ENCODE assay signal across 8 cellular contexts in genomic region chr18:3606863-3607262, GRCh38.
DNase-seq lines count a peak whose midpoint lies in the region; ATAC-seq, FAIRE-seq and TF ChIP-seq lines count a peak whose summit lies in the region.
"Not testable (repeated sequence)": the region's sequence is repeated elsewhere in the genome, so short reads cannot be mapped to it uniquely, and the experiment has no call there.

No MANE protein-coding gene starts in this region.

- not testable (repeated sequence) for H3K4ac ChIP-seq in H1 (replicated peaks; ENCODE audit: insufficient read length, low read depth, low read length)

- not testable (repeated sequence) for H3K23ac ChIP-seq in H1 (ENCODE audit: insufficient read length)

- H3K4me1 Mint-ChIP-seq in T-helper 2 cell treated with Interferon-gamma antibody and Interleukin-4, amounts not matched to agents 5 μg/mL and 100 μg/mL, for 36 hours (ENCODE audit: low read depth) = peaks cover 21% of the 10 kb centered on the region
- H3K4me1 Mint-ChIP-seq in activated naive CD8-positive, alpha-beta T cell treated with anti-CD3 and anti-CD28 coated beads, Interleukin-2, amount 50 U/mL, for 24 hours = peaks cover 33% of the 10 kb centered on the region
- peaks cover 0 to 33% (median 8%) of the 10 kb centered on the region in 7 donors for H3K4me1 Mint-ChIP-seq in naive thymus-derived CD4-positive, alpha-beta T cell
- peaks cover 32% of the 10 kb centered on the region for H3K4me1 Mint-ChIP-seq in stimulated activated naive CD8-positive, alpha-beta T cell treated with anti-CD3 and anti-CD28 coated beads, Interleukin-15, Interleukin-2, amounts not matched to agents 100 ng/mL and 50 ng/mL, for 24 hours (ENCODE audit: low read depth)

- not testable (repeated sequence) for TF ChIP-seq POLR2A in H1 (IDR thresholded peaks at IDR 0.05; ENCODE audit: control extremely low read depth in 1 of 2, low read depth in 2 of 2, low read length in 2 of 2)

- H3K4me1 ChIP-seq in ACC112 (ENCODE audit: control insufficient read depth, insufficient read depth, low read length, unreplicated experiment) (peaks cover 33% of the 10 kb centered on the region), HUES64 (ENCODE audit: insufficient read depth, low read length) (peaks cover 30% of the 10 kb centered on the region), H1 (replicated peaks in 1 of 4; ENCODE audit: control insufficient read depth in 3 of 4, insufficient read depth in 4 of 4, low read length in 3 of 4) (peaks cover 4 to 15% (median 11%) of the 10 kb centered on the region in 4 experiments; a peak in 6 of 7 replicates), heart right ventricle (peaks cover 15 to 51% (median 29%) of the 10 kb centered on the region in 9 donors)
- peaks cover 32 to 38% of the 10 kb centered on the region in 2 donors for H3K4me1 ChIP-seq in naive thymus-derived CD4-positive, alpha-beta T cell (ENCODE audit: control insufficient read depth in 2 of 2, insufficient read depth in 2 of 2, low read length in 2 of 2)

- not testable (repeated sequence) for H4K8ac ChIP-seq in H1 (ENCODE audit: extremely low read depth, insufficient read depth, low read length)

- H4K91ac ChIP-seq in H1 (replicated peaks; ENCODE audit: insufficient read length, low read length) = not testable (repeated sequence)

- H3K27ac Mint-ChIP-seq in T-helper 2 cell treated with Interferon-gamma antibody and Interleukin-4, amounts not matched to agents 5 μg/mL and 100 μg/mL, for 36 hours = not testable (repeated sequence)
- peak overlapping the region; percentile 55 for H3K27ac Mint-ChIP-seq in activated naive CD8-positive, alpha-beta T cell treated with anti-CD3 and anti-CD28 coated beads, Interleukin-2, amount 50 U/mL, for 24 hours
- peak overlapping the region in 1 of 9 donors; percentile 75 for H3K27ac Mint-ChIP-seq in naive thymus-derived CD4-positive, alpha-beta T cell
- peak overlapping the region; percentile 28 for H3K27ac Mint-ChIP-seq in stimulated activated naive CD8-positive, alpha-beta T cell treated with anti-CD3 and anti-CD28 coated beads, Interleukin-15, Interleukin-2, amounts not matched to agents 100 ng/mL and 50 ng/mL, for 24 hours

- H2BK120ac ChIP-seq in H1 (replicated peaks; ENCODE audit: low read depth, low read length) = not testable (repeated sequence)

- H2AK5ac ChIP-seq in H1 (ENCODE audit: low read depth, low read length) = not testable (repeated sequence)

- H3K4me3 Mint-ChIP-seq in T-helper 2 cell treated with Interferon-gamma antibody and Interleukin-4, amounts not matched to agents 5 μg/mL and 100 μg/mL, for 36 hours = peak overlapping the region; percentile 3
- not testable (repeated sequence) for H3K4me3 Mint-ChIP-seq in activated naive CD8-positive, alpha-beta T cell treated with anti-CD3 and anti-CD28 coated beads, Interleukin-2, amount 50 U/mL, for 24 hours; stimulated activated naive CD8-positive, alpha-beta T cell treated with anti-CD3 and anti-CD28 coated beads, Interleukin-15, Interleukin-2, amounts not matched to agents 100 ng/mL and 50 ng/mL, for 24 hours
- H3K4me3 Mint-ChIP-seq in naive thymus-derived CD4-positive, alpha-beta T cell = peak overlapping the region in 5 of 10 donors; percentile 11 to 29 (median 26)

- H3K9ac ChIP-seq in HUES64 (ENCODE audit: low read depth, low read length); H1 (replicated peaks in 1 of 4; ENCODE audit: extremely low read depth in 1 of 4, low read depth in 3 of 4, low read length in 3 of 4): not testable (repeated sequence)

- not testable (repeated sequence) for H3K36me3 Mint-ChIP-seq in T-helper 2 cell treated with Interferon-gamma antibody and Interleukin-4, amounts not matched to agents 5 μg/mL and 100 μg/mL, for 36 hours (ENCODE audit: low read depth); activated naive CD8-positive, alpha-beta T cell treated with anti-CD3 and anti-CD28 coated beads, Interleukin-2, amount 50 U/mL, for 24 hours (ENCODE audit: low read depth); stimulated activated naive CD8-positive, alpha-beta T cell treated with anti-CD3 and anti-CD28 coated beads, Interleukin-15, Interleukin-2, amounts not matched to agents 100 ng/mL and 50 ng/mL, for 24 hours (ENCODE audit: low read depth)
- peaks cover 0 to 16% (median 0%) of the 10 kb centered on the region in 5 donors for H3K36me3 Mint-ChIP-seq in naive thymus-derived CD4-positive, alpha-beta T cell

- peak overlapping the region; percentile 99 for H3K27ac ChIP-seq in ACC112 (ENCODE audit: low read depth, low read length)
- peak overlapping the region; percentile 7; the same call in 1 of the 2 replicates for H3K27ac ChIP-seq in HUES64 (ENCODE audit: low read depth, low read length)
- H3K27ac ChIP-seq in H1 (ENCODE audit: low read depth, low read length) = not testable (repeated sequence)
- peak overlapping the region in 7 of 10 donors; percentile 85 to 92 (median 89) for H3K27ac ChIP-seq in heart right ventricle
- peak overlapping the region; percentile 24 for H3K27ac ChIP-seq in naive thymus-derived CD4-positive, alpha-beta T cell (ENCODE audit: low read depth, low read length)

- FAIRE-seq in H1 (lab: Jason Lieb, UNC) = not testable (repeated sequence)

- H3K27me3 Mint-ChIP-seq in T-helper 2 cell treated with Interferon-gamma antibody and Interleukin-4, amounts not matched to agents 5 μg/mL and 100 μg/mL, for 36 hours (ENCODE audit: low read depth); activated naive CD8-positive, alpha-beta T cell treated with anti-CD3 and anti-CD28 coated beads, Interleukin-2, amount 50 U/mL, for 24 hours; naive thymus-derived CD4-positive, alpha-beta T cell; stimulated activated naive CD8-positive, alpha-beta T cell treated with anti-CD3 and anti-CD28 coated beads, Interleukin-15, Interleukin-2, amounts not matched to agents 100 ng/mL and 50 ng/mL, for 24 hours: not testable (repeated sequence)

- not testable (repeated sequence) for H4K20me1 ChIP-seq in H1 (replicated peaks in 1 of 2; ENCODE audit: control insufficient read depth in 1 of 2, insufficient read depth in 2 of 2, low read length in 2 of 2)

- CTCF ChIA-PET in H1 (lab: Charles Lee; ENCODE audit: partially characterized antibody) = interaction anchor here (0.6 to 2.7 kb wide), 7 partner anchors 9 to 180 kb away, joined by 3 to 10 read pairs (median 3); no protein-coding TSS in a partner anchor
- CTCF ChIA-PET in naive thymus-derived CD4-positive, alpha-beta T cell (lab: Charles Lee) = interaction anchor here (2.0 to 2.4 kb wide), 2 partner anchors 12 to 59 kb away, joined by 11 to 15 read pairs; no protein-coding TSS in a partner anchor

- DNase-seq in T-helper 2 cell treated with Interferon-gamma antibody and Interleukin-4, amounts not matched to agents 5 μg/mL and 100 μg/mL, for 36 hours (ENCODE audit: low spot score); activated naive CD8-positive, alpha-beta T cell treated with anti-CD3 and anti-CD28 coated beads, Interleukin-2, amount 50 U/mL, for 24 hours; H1 (ENCODE audit: low read depth in 1 of 2, low spot score in 2 of 2); heart right ventricle; naive thymus-derived CD4-positive, alpha-beta T cell: not testable (repeated sequence)

- not testable (repeated sequence) for TF ChIP-seq RAD21 in H1 (IDR thresholded peaks at IDR 0.05 in 1 of 2, conservative IDR thresholded peaks at IDR 0.05 in 1 of 2; ENCODE audit: low read depth in 2 of 2, low read length in 2 of 2)

- not testable (repeated sequence) for H3K27me3 ChIP-seq in ACC112 (ENCODE audit: insufficient read depth, low read length); HUES64 (ENCODE audit: insufficient read depth, low read length); H1 (replicated peaks in 1 of 4; ENCODE audit: control insufficient read depth in 3 of 4, extremely low read depth in 1 of 4, insufficient read depth in 3 of 4, low read length in 3 of 4); heart right ventricle; naive thymus-derived CD4-positive, alpha-beta T cell (ENCODE audit: control insufficient read depth in 2 of 2, insufficient read depth in 2 of 2, low read length in 2 of 2)

- H3K18ac ChIP-seq in H1 (ENCODE audit: extremely low read depth, low read length) = 0 out of 2 replicates have a peak overlapping the region, but pooled peaks have one; percentile 40

- not testable (repeated sequence) for TF ChIP-seq CTCF in H1 (IDR thresholded peaks at IDR 0.05; ENCODE audit: control extremely low read depth in 1 of 3, insufficient read depth in 1 of 3, low read depth in 1 of 3, low read length in 3 of 3); heart right ventricle (IDR thresholded peaks at IDR 0.05)

- H3K56ac ChIP-seq in H1 (replicated peaks; ENCODE audit: insufficient read length, low read depth, low read length) = not testable (repeated sequence)

- not testable (repeated sequence) for H3K9me3 ChIP-seq in HUES64 (ENCODE audit: insufficient read depth, low read depth, low read length); H1 (ENCODE audit: insufficient read depth in 2 of 2, low read depth in 1 of 2, low read length in 1 of 2); heart right ventricle; naive thymus-derived CD4-positive, alpha-beta T cell (ENCODE audit: control insufficient read depth in 2 of 3, low read length in 3 of 3)

- not testable (repeated sequence) for H4K5ac ChIP-seq in H1 (ENCODE audit: insufficient read length, low read depth, low read length)

- H3K79me1 ChIP-seq in H1 (ENCODE audit: low read depth, low read length) = not testable (repeated sequence)

- WGBS in HUES64 = 93% methylated on average over 10 of the region's 10 CpGs
- 82% methylated on average over 10 of the region's 10 CpGs; no CpG with 5 or more reads in 1 of the 2 experiments for WGBS in H1 (ENCODE audit: extremely low coverage in 1 of 2, insufficient coverage in 1 of 2, insufficient read length in 1 of 2, insufficient replicate concordance in 2 of 2, low coverage in 1 of 2, low lambda C conversion rate in 2 of 2, missing lambda C conversion rate in 1 of 2), 2 experiments
- 90 to 91% methylated on average over 10 of the region's 10 CpGs for WGBS in heart right ventricle, 2 donors

- intact Hi-C loops in heart right ventricle (cut with DNase I) = not testable (repeated sequence)
- intact Hi-C loops in naive thymus-derived CD4-positive, alpha-beta T cell (cut with micrococcal nuclease) = loop anchor here in 1 of 2 donors (1.0 to 10.0 kb wide), 2 partner anchors 17 to 1688 kb away; partner anchors contain the start of gene ZBTB14

- not testable (repeated sequence) for H2BK5ac ChIP-seq in H1 (ENCODE audit: low read depth, low read length)

- H3K14ac ChIP-seq in H1 (ENCODE audit: insufficient read length) = not testable (repeated sequence)

- peaks cover 14% of the 10 kb centered on the region for H3K79me2 ChIP-seq in ACC112 (ENCODE audit: control insufficient read depth, insufficient read depth, low read length, unreplicated experiment)
- H3K79me2 ChIP-seq in H1 (ENCODE audit: control insufficient read depth in 1 of 2, insufficient read depth in 2 of 2, low read length in 2 of 2) = peaks cover 4 to 39% of the 10 kb centered on the region in 2 experiments; a peak in 3 of 4 replicates

- H3K36me3 ChIP-seq in ACC112 (ENCODE audit: insufficient read depth, low read length); heart right ventricle; naive thymus-derived CD4-positive, alpha-beta T cell (ENCODE audit: control insufficient read depth in 2 of 3, insufficient read depth in 3 of 3, low read length in 3 of 3): not testable (repeated sequence)
- H3K36me3 ChIP-seq in HUES64 (ENCODE audit: insufficient read depth, low read length) = peaks cover 26% of the 10 kb centered on the region
- H3K36me3 ChIP-seq in H1 (ENCODE audit: control insufficient read depth in 2 of 4, insufficient read depth in 4 of 4, low read length in 3 of 4) = peaks cover 0 to 34% (median 8%) of the 10 kb centered on the region in 4 experiments; a peak in 4 of 8 replicates

- not testable (repeated sequence) for H3K9me3 Mint-ChIP-seq in T-helper 2 cell treated with Interferon-gamma antibody and Interleukin-4, amounts not matched to agents 5 μg/mL and 100 μg/mL, for 36 hours; activated naive CD8-positive, alpha-beta T cell treated with anti-CD3 and anti-CD28 coated beads, Interleukin-2, amount 50 U/mL, for 24 hours; naive thymus-derived CD4-positive, alpha-beta T cell; stimulated activated naive CD8-positive, alpha-beta T cell treated with anti-CD3 and anti-CD28 coated beads, Interleukin-15, Interleukin-2, amounts not matched to agents 100 ng/mL and 50 ng/mL, for 24 hours

- POLR2A ChIA-PET in H1 (lab: Charles Lee; ENCODE audit: partially characterized antibody) = interaction anchor here (0.6 to 4.9 kb wide), 9 partner anchors 8 to 313 kb away, joined by 3 to 32 read pairs (median 5); no protein-coding TSS in a partner anchor
- POLR2A ChIA-PET in naive thymus-derived CD4-positive, alpha-beta T cell (lab: Charles Lee) = interaction anchor here (1.3 to 3.7 kb wide), 3 partner anchors 13 to 359 kb away, joined by 3 to 55 read pairs (median 10); partner anchors contain the start of gene MYL12A

- not testable (repeated sequence) for H2BK20ac ChIP-seq in H1 (ENCODE audit: low read length)

- TF ChIP-seq EP300 in H1 (IDR thresholded peaks at IDR 0.05; ENCODE audit: borderline replicate concordance in 1 of 2, low read depth in 2 of 2, low read length in 2 of 2) = not testable (repeated sequence)

- H3K4me2 ChIP-seq in H1 (ENCODE audit: insufficient read depth in 1 of 2, low read depth in 2 of 2, low read length in 2 of 2) = peak overlapping the region; percentile 67 to 88; a peak in 1 of 4 replicates

- H2BK15ac ChIP-seq in H1 (ENCODE audit: low read length) = not testable (repeated sequence)

- not testable (repeated sequence) for H2AFZ ChIP-seq in ACC112 (ENCODE audit: low read length, unreplicated experiment); H1 (ENCODE audit: low read length)

- ATAC-seq in activated naive CD8-positive, alpha-beta T cell treated with anti-CD3 and anti-CD28 coated beads, Interleukin-2, amount 50 U/mL, for 24 hours; heart right ventricle; naive thymus-derived CD4-positive, alpha-beta T cell: not testable (repeated sequence)

- H3K4me3 ChIP-seq in ACC112 (ENCODE audit: low read depth, low read length); HUES64 (ENCODE audit: low read length); heart right ventricle; naive thymus-derived CD4-positive, alpha-beta T cell (ENCODE audit: low read length): not testable (repeated sequence)
- H3K4me3 ChIP-seq in H1 (ENCODE audit: extremely low read depth in 1 of 4, insufficient read depth in 2 of 4, low read depth in 3 of 4, low read length in 4 of 4) = peak overlapping the region in 1 of 4 experiments; percentile 74; a peak in 1 of 8 replicates

- H3K23me2 ChIP-seq in H1 (ENCODE audit: low read depth, low read length) = peaks cover 22% of the 10 kb centered on the region; the same call in 1 of the 2 replicates

- not testable (repeated sequence) for H2BK12ac ChIP-seq in H1 (ENCODE audit: low read depth, low read length)
